16 cellular contexts compared by ENCODE assay signal in genomic region chr4:17128268-17128667, GRCh38.
"Had no signal": no experiment of that assay in that cellular context is flagged by ENCODE, and none has a peak within 500 bp of the region (broad histone marks: within the 10 kb centered on the region; RNA-seq: fewer than 3 reads in every experiment).

No MANE protein-coding gene starts in this region.

- H3K4me1 Mint-ChIP-seq: activated naive CD8-positive, alpha-beta T cell treated with anti-CD3 and anti-CD28 coated beads for 36 hours; stimulated activated effector memory CD8-positive, alpha-beta T cell treated with anti-CD3 and anti-CD28 coated beads, Interleukin-12 subunit alpha, Interleukin-12 subunit beta, amount 100 ng/mL, for 72 hours had no signal

- H3K4me1 ChIP-seq: esophagus muscularis mucosa, lower lobe of right lung, tibial nerve, vagina had no signal

- H3K9me3 ChIP-seq: esophagus muscularis mucosa, lower lobe of right lung, tibial nerve, vagina had no signal

- H3K27me3 Mint-ChIP-seq: activated naive CD8-positive, alpha-beta T cell treated with anti-CD3 and anti-CD28 coated beads for 36 hours had no signal

- H3K27ac Mint-ChIP-seq: activated naive CD8-positive, alpha-beta T cell treated with anti-CD3 and anti-CD28 coated beads for 36 hours; stimulated activated effector memory CD8-positive, alpha-beta T cell treated with anti-CD3 and anti-CD28 coated beads, Interleukin-12 subunit alpha, Interleukin-12 subunit beta, amount 100 ng/mL, for 72 hours had no signal

- DNase-seq: activated CD4-positive, alpha-beta T cell treated with anti-CD3 and anti-CD28 coated beads, Interleukin-2, amount 50 U/mL, for 48 hours; activated CD4-positive, CD25-positive, alpha-beta regulatory T cell treated with anti-CD3 and anti-CD28 coated beads, Interleukin-2, amount 50 U/mL, for 72 hours; activated gamma-delta T cell treated with Interleukin-2 at 50 U/mL for 16 hours; activated naive CD8-positive, alpha-beta T cell treated with anti-CD3 and anti-CD28 coated beads for 36 hours; activated T-cell treated with anti-CD3 and anti-CD28 coated beads, Interleukin-2, amount 50 U/mL, for 48 hours; anterior cingulate cortex; hypothalamus; kidney glomerular epithelial cell; lower lobe of right lung; midbrain; T-helper 9 cell had no signal

- H3K4me3 Mint-ChIP-seq: activated naive CD8-positive, alpha-beta T cell treated with anti-CD3 and anti-CD28 coated beads for 36 hours; stimulated activated effector memory CD8-positive, alpha-beta T cell treated with anti-CD3 and anti-CD28 coated beads, Interleukin-12 subunit alpha, Interleukin-12 subunit beta, amount 100 ng/mL, for 72 hours had no signal

- H3K27me3 ChIP-seq: esophagus muscularis mucosa, tibial nerve, vagina had no signal

- H3K27ac ChIP-seq: esophagus muscularis mucosa, lower lobe of right lung, tibial nerve, vagina had no signal

- H3K4me3 ChIP-seq: esophagus muscularis mucosa, lower lobe of right lung, smooth muscle cell, tibial nerve, vagina had no signal

- ATAC-seq: lower lobe of right lung; stimulated activated effector memory CD8-positive, alpha-beta T cell treated with anti-CD3 and anti-CD28 coated beads, Interleukin-12 subunit alpha, Interleukin-12 subunit beta, amount 100 ng/mL, for 72 hours had no signal

- H3K4me2 ChIP-seq: smooth muscle cell had no signal

- H3K9me3 Mint-ChIP-seq: activated naive CD8-positive, alpha-beta T cell treated with anti-CD3 and anti-CD28 coated beads for 36 hours had no signal

- H3K36me3 ChIP-seq: esophagus muscularis mucosa, lower lobe of right lung, tibial nerve, vagina had no signal

- H3K36me3 Mint-ChIP-seq: activated naive CD8-positive, alpha-beta T cell treated with anti-CD3 and anti-CD28 coated beads for 36 hours; stimulated activated effector memory CD8-positive, alpha-beta T cell treated with anti-CD3 and anti-CD28 coated beads, Interleukin-12 subunit alpha, Interleukin-12 subunit beta, amount 100 ng/mL, for 72 hours had no signal
